In the genomic region with DNA sequence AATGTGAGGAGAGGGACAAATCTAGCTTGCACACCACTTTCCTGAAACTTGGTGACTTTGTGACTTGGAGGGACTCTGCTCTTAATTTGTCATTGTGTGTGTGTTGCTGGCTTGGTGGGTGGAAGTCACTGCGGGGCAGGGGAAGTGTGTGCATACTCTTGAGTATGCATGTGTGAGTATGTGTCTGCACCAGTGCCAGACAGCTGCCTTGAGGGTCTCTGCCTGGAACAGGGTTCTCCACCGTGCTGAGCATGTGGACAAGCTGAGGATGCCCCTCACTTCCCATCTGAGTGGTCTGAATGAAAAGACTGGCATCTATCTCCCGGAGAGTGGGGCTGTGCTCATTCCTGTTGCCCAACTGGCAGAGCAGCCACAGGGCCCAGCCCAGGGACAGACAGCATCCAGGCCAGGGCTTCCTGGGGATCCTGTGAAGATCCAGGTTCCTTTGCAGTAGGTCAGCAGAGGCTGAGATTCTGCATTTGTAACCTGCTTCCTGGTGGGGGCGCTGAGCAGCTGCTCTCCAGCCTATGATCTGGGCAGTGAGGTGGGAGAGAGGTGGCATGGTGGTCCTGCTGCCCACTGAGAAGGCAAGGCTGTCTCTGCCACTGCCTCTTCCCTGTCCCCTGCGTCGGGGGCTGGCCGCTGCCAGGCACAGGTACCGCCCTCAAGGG, we compare ENCODE assay signal across 10 cellular contexts.
DNase-seq lines count a peak whose midpoint lies in the region; ATAC-seq, FAIRE-seq and TF ChIP-seq lines count a peak whose summit lies in the region.
"Had no signal": no experiment of that assay in that cellular context is flagged by ENCODE, and none has a peak within 500 bp of the region (broad histone marks: within the 10 kb centered on the region; RNA-seq: fewer than 3 reads in every experiment).

No MANE protein-coding gene starts in this region.

- in situ Hi-C loops in HepG2 (cut with HindIII; ENCODE audit: extremely low pct_ligation_motif_present, low pct_unique_long_range_greater_than_20kb): no loop called here
- in situ Hi-C loops in GM12878 (cut with MboI): no loop called here

- H4K20me1 ChIP-seq in HepG2 (ENCODE audit: insufficient read depth, low read length) (no peaks in the 10 kb centered on the region), GM12878 (ENCODE audit: control insufficient read depth, insufficient read depth) (no peaks in the 10 kb centered on the region)

- intact Hi-C loops in HepG2 (cut with micrococcal nuclease; ENCODE audit: unreplicated experiment): no loop called here
- intact Hi-C loops in right lobe of liver (cut with DNase I): no loop called here
- intact Hi-C loops in GM12878 (cut with micrococcal nuclease; ENCODE audit: unreplicated experiment): no loop called here
- intact Hi-C loops in left colon (cut with DNase I, micrococcal nuclease): loop anchor here (10.0 kb wide), 2 partner anchors 86 to 96 kb away; no protein-coding TSS in a partner anchor

- no peak overlapping the region for H3K27ac ChIP-seq in HepG2 (ENCODE audit: extremely low read length, insufficient read depth, low read length)
- H3K27ac ChIP-seq in right lobe of liver: no peak overlapping the region
- H3K27ac ChIP-seq in GM12878 (ENCODE audit: control insufficient read depth, insufficient read depth): no peak overlapping the region

- no peak for TF ChIP-seq EP300 in HepG2 (IDR thresholded peaks at IDR 0.05; ENCODE audit: low read depth in 2 of 2, low read length in 2 of 2)
- peak; percentile 32; the same call in 1 of the 2 replicates for TF ChIP-seq EP300 in HepG2 (CRISPR knock-in tag; IDR thresholded peaks at IDR 0.05; ENCODE audit: borderline replicate concordance)
- TF ChIP-seq EP300 in GM12878 (IDR thresholded peaks at IDR 0.05; ENCODE audit: borderline replicate concordance in 1 of 2, control insufficient read depth in 1 of 2, low read depth in 2 of 2, low read length in 2 of 2): no peak

- CTCF ChIA-PET in HepG2 (lab: Yijun Ruan, JAX; ENCODE audit: low intra/inter-chr PET ratio, low total read pairs): interaction anchor here (1.7 kb wide), 1 partner anchor 72 kb away, joined by 5 read pairs; no protein-coding TSS in a partner anchor
- CTCF ChIA-PET in GM12878 (lab: Yijun Ruan, JAX): interaction anchor here (3.6 kb wide), 1 partner anchor 72 kb away, joined by 18 read pairs; no protein-coding TSS in a partner anchor

- H3K4me2 ChIP-seq in HepG2 (ENCODE audit: low read depth, low read length) (peak overlapping the region; percentile 61), GM12878 (ENCODE audit: control insufficient read depth, insufficient read depth) (no peak overlapping the region)

- H3K79me2 ChIP-seq in HepG2 (ENCODE audit: insufficient read depth, low read length): no peaks in the 10 kb centered on the region
- H3K79me2 ChIP-seq in GM12878 (ENCODE audit: control insufficient read depth, insufficient read depth, low read length): no peaks in the 10 kb centered on the region

- H3K9me3 ChIP-seq in HepG2 (ENCODE audit: low read length) (no peaks in the 10 kb centered on the region), right lobe of liver (no peaks in the 10 kb centered on the region), GM12878 (replicated peaks; ENCODE audit: control insufficient read depth, insufficient read depth, low read length) (no peaks in the 10 kb centered on the region)

- H3K4me3 ChIP-seq in HepG2 (replicated peaks in 1 of 3; ENCODE audit: insufficient read depth in 1 of 3, low read depth in 2 of 3, low read length in 3 of 3) (peak overlapping the region in 1 of 3 experiments; percentile 35; a peak in 1 of 6 replicates), right lobe of liver (no peak overlapping the region), GM12878 (no peak overlapping the region)

- H2AFZ ChIP-seq in HepG2 (ENCODE audit: low read length) (peak overlapping the region; percentile 29), GM12878 (ENCODE audit: control insufficient read depth, low read depth, low read length) (no peak overlapping the region)

- TF ChIP-seq RAD21 in HepG2 (CRISPR knock-in tag; IDR thresholded peaks at IDR 0.05): peak; percentile 67
- TF ChIP-seq RAD21 in GM12878 (IDR thresholded peaks at IDR 0.05; ENCODE audit: insufficient read depth, low read depth, low read length): no peak

- POLR2A ChIA-PET in HepG2 (lab: Yijun Ruan, JAX): interaction anchor here (0.8 to 10.9 kb wide), 6 partner anchors 12 to 532 kb away, joined by 3 to 169 read pairs (median 4); partner anchors contain the start of gene ZFP36L2
- POLR2A ChIA-PET in GM12878 (lab: Charles Lee): no interaction called here

- DNase-seq in HepG2 (ENCODE audit: low spot score): peak; percentile 64
- no peak for DNase-seq in right lobe of liver
- no peak for DNase-seq in GM12878 (ENCODE audit: low read depth, low spot score)
- peak in 1 of 2 donors; percentile 46 for DNase-seq in left colon
- no peak for DNase-seq in H54 (ENCODE audit: insufficient read length, low spot score)
- DNase-seq in NCI-H187 (lab: John Stamatoyannopoulos, UW): no peak
- DNase-seq: amygdala, T-helper 9 cell had no signal

- H3K4me1 ChIP-seq in HepG2 (ENCODE audit: insufficient read depth, low read length): peaks cover 98% of the 10 kb centered on the region
- H3K4me1 ChIP-seq in right lobe of liver: peaks cover 2 to 51% (median 24%) of the 10 kb centered on the region in 4 donors
- no peaks in the 10 kb centered on the region; the same call in 1 of the 2 replicates for H3K4me1 ChIP-seq in GM12878 (ENCODE audit: control insufficient read depth, insufficient read depth, low read length)

- ATAC-seq in HepG2 (peak; percentile 6), right lobe of liver (no peak), GM12878 (peak; percentile 17; the same call in 1 of the 3 replicates), left colon (peak; percentile 16), HG03342 (IDR thresholded peaks at IDR 0.05; ENCODE audit: unreplicated experiment) (no peak), GM18498 (IDR thresholded peaks at IDR 0.05; ENCODE audit: unreplicated experiment) (no peak)

- FAIRE-seq in HepG2 (lab: Jason Lieb, UNC) (no peak), GM12878 (lab: Jason Lieb, UNC) (no peak), H54 (lab: Jason Lieb, UNC) (no peak)

- H3K36me3 ChIP-seq in HepG2 (replicated peaks in 1 of 2; ENCODE audit: control insufficient read depth in 1 of 2, insufficient read depth in 2 of 2, low read length in 2 of 2): no peaks in the 10 kb centered on the region
- no peaks in the 10 kb centered on the region for H3K36me3 ChIP-seq in right lobe of liver
- H3K36me3 ChIP-seq in GM12878 (ENCODE audit: control insufficient read depth in 2 of 2, insufficient read depth in 2 of 2, low read length in 1 of 2): no peaks in the 10 kb centered on the region

- H3K9ac ChIP-seq in HepG2 (ENCODE audit: insufficient read depth, low read depth, low read length) (0 out of 2 replicates have a peak overlapping the region, but pooled peaks have one; percentile 3), GM12878 (ENCODE audit: control insufficient read depth, insufficient read depth, low read length) (no peak overlapping the region)

- 29% methylated on average over 6 of the region's 8 CpGs for whole genome bisulfite sequencing in HepG2 (ENCODE audit: low lambda C conversion rate)
- 82% methylated on average over 2 of the region's 8 CpGs for WGBS in right lobe of liver (ENCODE audit: insufficient coverage, low coverage, low lambda C conversion rate, missing lambda C conversion rate)
- 39% methylated on average over 8 of the region's 8 CpGs for WGBS in GM12878 (ENCODE audit: insufficient coverage, insufficient replicate concordance, low lambda C conversion rate, missing lambda C conversion rate)

- H3K27me3 ChIP-seq in HepG2 (ENCODE audit: control insufficient read depth in 1 of 2, insufficient read depth in 2 of 2, low read length in 2 of 2) (no peaks in the 10 kb centered on the region), right lobe of liver (no peaks in the 10 kb centered on the region), GM12878 (replicated peaks in 1 of 2; ENCODE audit: control insufficient read depth in 2 of 2, insufficient read depth in 2 of 2, low read length in 1 of 2) (no peaks in the 10 kb centered on the region)

- no TSS peak for BruUV-seq in HepG2 (replicated peaks; lab: Mats Ljungman, UMichigan)
- no TSS peak for BruUV-seq in GM12878 (replicated peaks; lab: Mats Ljungman, UMichigan)

- RAD21 ChIA-PET in GM12878 (lab: Charles Lee; ENCODE audit: unreplicated experiment): interaction anchor here (0.6 to 0.7 kb wide), 2 partner anchors 14 to 529 kb away, joined by 3 to 4 read pairs; no protein-coding TSS in a partner anchor

- TF ChIP-seq CTCF in HepG2 (CRISPR knock-in tag; IDR thresholded peaks at IDR 0.05): peak; percentile 90
- TF ChIP-seq CTCF in right lobe of liver (IDR thresholded peaks at IDR 0.05): peak in 1 of 4 donors; percentile 7
- TF ChIP-seq CTCF in GM12878 (IDR thresholded peaks at IDR 0.05 in 2 of 3, conservative IDR thresholded peaks at IDR 0.05 in 1 of 3; ENCODE audit: control insufficient read depth in 2 of 3, extremely low read depth in 1 of 3, insufficient read depth in 1 of 3, low read depth in 3 of 3, low read length in 3 of 3): peak; percentile 14 to 30 (median 27); a peak in 2 of 6 replicates

- SMC1A ChIA-PET in GM12878 (lab: Charles Lee; ENCODE audit: uncharacterized antibody, unreplicated experiment): interaction anchor here (0.5 to 1.5 kb wide), 3 partner anchors 14 to 373 kb away, joined by 3 read pairs; no protein-coding TSS in a partner anchor

- no peak for TF ChIP-seq POLR2A in HepG2 (IDR thresholded peaks at IDR 0.05; ENCODE audit: insufficient read depth in 1 of 2, low read depth in 2 of 2, low read length in 2 of 2)
- no peak for TF ChIP-seq POLR2A in right lobe of liver (IDR thresholded peaks at IDR 0.05)
- no peak for TF ChIP-seq POLR2A in GM12878 (IDR thresholded peaks at IDR 0.05; ENCODE audit: low read depth, low read length)
- TF ChIP-seq POLR2A in H54 (IDR thresholded peaks at IDR 0.05; ENCODE audit: low read depth, low read length): no peak

TF ChIP-seq in HepG2, 621 proteins besides CTCF, POLR2A, EP300 and RAD21 (continues in another document):
- TF ChIP-seq SIN3A (IDR thresholded peaks at IDR 0.05; ENCODE audit: borderline replicate concordance, low read depth, low read length) (no peak), ZFAT (CRISPR knock-in tag; conservative IDR thresholded peaks at IDR 0.05) (no peak), ZNF549 (CRISPR knock-in tag; IDR thresholded peaks at IDR 0.05) (no peak), ZNF772 (CRISPR knock-in tag; IDR thresholded peaks at IDR 0.05) (peak; percentile 57; the same call in 1 of the 2 replicates), MED1 (CRISPR knock-in tag; IDR thresholded peaks at IDR 0.05) (peak; percentile 67)

TF ChIP-seq in GM12878, 131 proteins besides CTCF, POLR2A, EP300 and RAD21 (continues in another document):
- TF ChIP-seq ATF7 (IDR thresholded peaks at IDR 0.05; ENCODE audit: low read depth) (no peak), YBX1 (IDR thresholded peaks at IDR 0.05) (no peak), CBX3 (IDR thresholded peaks at IDR 0.05; ENCODE audit: borderline replicate concordance, low read depth) (no peak), NBN (IDR thresholded peaks at IDR 0.05) (no peak), CREM (IDR thresholded peaks at IDR 0.05; ENCODE audit: low read depth) (no peak), EZH2 (IDR thresholded peaks at IDR 0.05; ENCODE audit: borderline replicate concordance, control insufficient read depth, low read depth, low read length) (no peak)

Comparison
In these comparisons a context has a peak if more than half of its experiments do, and no peak if none do; other contexts are left out.
1. ATAC-seq: peak in HepG2 (single experiment), GM12878 (single experiment) and left colon (single experiment); none in right lobe of liver (0 of 4), HG03342 (single experiment) and GM18498 (single experiment).
2. intact Hi-C loops: an anchor here in left colon (10.0 kb wide); none called in HepG2, right lobe of liver and GM12878.
3. Of the 75 proteins assayed by ChIP-seq in both HepG2 and GM12878: peak only in HepG2: ATF2, CEBPB, EED, HDAC2, KDM1A, MYC and 8 more; only in GM12878: none; in both: CTCF; in neither: 58; mixed calls (peak in some experiments, not most) for 2.